ENCODE assay signal across 11 cellular contexts in the genomic region with DNA sequence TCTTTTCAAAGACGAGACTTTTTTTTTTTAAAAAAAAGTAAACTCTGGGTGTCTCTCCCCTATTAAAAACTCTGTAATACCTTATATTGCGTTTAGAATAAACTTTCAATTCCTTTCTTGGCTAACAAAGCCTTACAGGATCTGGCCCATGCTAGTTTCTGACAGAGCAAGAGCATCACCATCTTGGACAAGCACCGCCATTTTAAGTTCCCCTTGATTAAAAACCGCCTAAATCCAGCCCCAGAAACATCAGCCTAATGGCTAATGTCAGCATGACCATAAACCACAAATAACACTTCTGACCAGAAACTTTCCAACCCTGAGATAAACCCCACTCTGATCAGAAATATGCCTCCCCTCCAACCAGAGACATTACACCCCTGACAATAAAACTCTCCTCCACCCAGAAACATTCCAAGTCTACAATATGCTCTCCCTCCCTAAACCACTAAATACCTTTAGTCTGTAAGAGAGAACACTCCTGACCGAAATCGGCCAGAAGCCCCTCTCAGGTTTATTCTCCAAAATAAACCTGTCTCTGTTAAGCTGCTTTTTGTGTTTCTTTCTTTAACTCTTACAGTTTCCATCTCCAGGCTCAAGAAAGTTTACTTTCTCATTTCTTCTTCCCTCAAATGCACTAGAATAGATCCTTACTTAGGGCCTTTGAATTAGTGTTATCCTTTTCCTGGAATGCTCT. TPM values are rescaled to one million over a fixed set of nuclear protein-coding genes. Genes with fewer than 3 reads are reported as not detected.
DNase-seq lines count a peak whose midpoint lies in the region; ATAC-seq and TF ChIP-seq lines count a peak whose summit lies in the region.
"Had no signal": no experiment of that assay in that cellular context is flagged by ENCODE, and none has a peak within 500 bp of the region (broad histone marks: within the 10 kb centered on the region; RNA-seq: fewer than 3 reads in every experiment).

No MANE protein-coding gene starts in this region.

- peaks cover 45% of the 10 kb centered on the region for H3K4me1 Mint-ChIP-seq in stimulated activated naive CD8-positive, alpha-beta T cell treated with anti-CD3 and anti-CD28 coated beads, Interleukin-15, Interleukin-2, amounts not matched to agents 100 ng/mL and 50 ng/mL, for 24 hours (ENCODE audit: low read depth)
- H3K4me1 Mint-ChIP-seq in glutamatergic neuron (ENCODE audit: low read depth, unreplicated experiment) (peaks cover 11% of the 10 kb centered on the region), type B pancreatic cell (ENCODE audit: unreplicated experiment) (peaks cover 25% of the 10 kb centered on the region)

- H3K9me3 Mint-ChIP-seq in stimulated activated naive CD8-positive, alpha-beta T cell treated with anti-CD3 and anti-CD28 coated beads, Interleukin-15, Interleukin-2, amounts not matched to agents 100 ng/mL and 50 ng/mL, for 24 hours, result peaks cover 10% of the 10 kb centered on the region
- no peaks in the 10 kb centered on the region for H3K9me3 Mint-ChIP-seq in glutamatergic neuron (ENCODE audit: unreplicated experiment)
- H3K9me3 Mint-ChIP-seq in type B pancreatic cell, result peaks cover 13% of the 10 kb centered on the region

- no peaks in the 10 kb centered on the region for H3K36me3 ChIP-seq in aorta (ENCODE audit: control insufficient read depth in 1 of 2, insufficient read depth in 2 of 2, low read length in 1 of 2)
- H3K36me3 ChIP-seq: BLaER1 treated with 17β-estradiol and CSF1 and Interleukin-3, amounts not matched to agents 10 nM and 100 nM had no signal

- H3K27me3 Mint-ChIP-seq in stimulated activated naive CD8-positive, alpha-beta T cell treated with anti-CD3 and anti-CD28 coated beads, Interleukin-15, Interleukin-2, amounts not matched to agents 100 ng/mL and 50 ng/mL, for 24 hours, result no peaks in the 10 kb centered on the region
- H3K27me3 Mint-ChIP-seq in glutamatergic neuron (ENCODE audit: unreplicated experiment) (peaks cover 8% of the 10 kb centered on the region), type B pancreatic cell (no peaks in the 10 kb centered on the region)

- 91 to 93% methylated on average over 6 of the region's 6 CpGs for WGBS in aorta, 2 donors

- no peak overlapping the region for H3K4me3 ChIP-seq in aorta (ENCODE audit: low read length in 2 of 2)

- peak overlapping the region; percentile 98 for H3K27ac Mint-ChIP-seq in stimulated activated naive CD8-positive, alpha-beta T cell treated with anti-CD3 and anti-CD28 coated beads, Interleukin-15, Interleukin-2, amounts not matched to agents 100 ng/mL and 50 ng/mL, for 24 hours
- H3K27ac Mint-ChIP-seq in glutamatergic neuron (ENCODE audit: unreplicated experiment), result peak overlapping the region; percentile 90
- no peak overlapping the region for H3K27ac Mint-ChIP-seq in type B pancreatic cell

- H3K27me3 ChIP-seq in aorta (ENCODE audit: control insufficient read depth in 1 of 2, insufficient read depth in 2 of 2, low read length in 1 of 2) (no peaks in the 10 kb centered on the region), foreskin keratinocyte (no peaks in the 10 kb centered on the region)
- H3K27me3 ChIP-seq: BLaER1 treated with 17β-estradiol and CSF1 and Interleukin-3, amounts not matched to agents 10 nM and 100 nM had no signal

- H3K9me3 ChIP-seq in aorta (ENCODE audit: control insufficient read depth, low read length), result no peaks in the 10 kb centered on the region

- DNase-seq in stimulated activated naive CD8-positive, alpha-beta T cell treated with anti-CD3 and anti-CD28 coated beads, Interleukin-15, Interleukin-2, amounts not matched to agents 100 U/mL and 50 U/mL, for 24 hours, result no peak
- DNase-seq in glutamatergic neuron (no peak), type B pancreatic cell (ENCODE audit: extremely low spot score, unreplicated experiment) (no peak), NCI-H1092 treated with DMSO at 0.1 percent for 48 hours (lab: John Stamatoyannopoulos, UW) (no peak), aorta (no peak), foreskin keratinocyte (no peak)
- DNase-seq: NCI-H187 treated with DMSO at 0.1 percent for 48 hours; NK-92 treated with Interleukin-12 subunit alpha and Interleukin-12 subunit beta, amount 100 ng/mL, for 24 hours had no signal

- peaks cover 31% of the 10 kb centered on the region for H3K36me3 Mint-ChIP-seq in stimulated activated naive CD8-positive, alpha-beta T cell treated with anti-CD3 and anti-CD28 coated beads, Interleukin-15, Interleukin-2, amounts not matched to agents 100 ng/mL and 50 ng/mL, for 24 hours (ENCODE audit: low read depth)
- H3K36me3 Mint-ChIP-seq in glutamatergic neuron (ENCODE audit: unreplicated experiment), result no peaks in the 10 kb centered on the region
- peaks cover 17% of the 10 kb centered on the region for H3K36me3 Mint-ChIP-seq in type B pancreatic cell

- TF ChIP-seq CTCF in VCaP (conservative IDR thresholded peaks at IDR 0.05) (no peak), glutamatergic neuron (IDR thresholded peaks at IDR 0.05; ENCODE audit: partially characterized antibody, unreplicated experiment) (no peak), type B pancreatic cell (conservative IDR thresholded peaks at IDR 0.05) (no peak), foreskin keratinocyte (conservative IDR thresholded peaks at IDR 0.05) (no peak)

- H3K27ac ChIP-seq in VCaP (peak overlapping the region; percentile 82), aorta (ENCODE audit: low read depth in 1 of 2, low read length in 2 of 2) (no peak overlapping the region), foreskin keratinocyte (no peak overlapping the region)

- intact Hi-C loops in aorta (cut with DNase I), result no loop called here

- H3K4me3 Mint-ChIP-seq in stimulated activated naive CD8-positive, alpha-beta T cell treated with anti-CD3 and anti-CD28 coated beads, Interleukin-15, Interleukin-2, amounts not matched to agents 100 ng/mL and 50 ng/mL, for 24 hours, result peak overlapping the region; percentile 99
- H3K4me3 Mint-ChIP-seq in glutamatergic neuron (ENCODE audit: unreplicated experiment), result peak overlapping the region; percentile 96
- H3K4me3 Mint-ChIP-seq in type B pancreatic cell, result peak overlapping the region; percentile 99

- no peak for ATAC-seq in stimulated activated naive CD8-positive, alpha-beta T cell treated with anti-CD3 and anti-CD28 coated beads, Interleukin-15, Interleukin-2, amounts not matched to agents 100 U/mL and 50 U/mL, for 24 hours
- ATAC-seq in aorta (ENCODE audit: low FRiP score) (no peak), foreskin keratinocyte (no peak)

- peaks cover 3 to 4% of the 10 kb centered on the region in 2 donors for H3K4me1 ChIP-seq in aorta (ENCODE audit: control insufficient read depth in 1 of 2, insufficient read depth in 2 of 2, low read length in 2 of 2)
- peaks cover 3% of the 10 kb centered on the region for H3K4me1 ChIP-seq in foreskin keratinocyte

RNA-seq across cellular contexts. Expression of a gene that starts 1.6 kb away (rescaled TPM):
- 33.2 TPM for total RNA-seq in glutamatergic neuron (ENCODE audit: unreplicated experiment)
- total RNA-seq in type B pancreatic cell (ENCODE audit: low replicate concordance), result 19.5 and 30.3 TPM in 2 replicates
- 10 to 100 TPM; 34.4 to 42.0 TPM for total RNA-seq in aorta
- polyA plus RNA-seq in aorta, result 1 to 10 TPM; 4.8 to 9.7 TPM
- total RNA-seq in foreskin keratinocyte, result 21.9 and 22.5 TPM in 2 replicates
- polyA plus RNA-seq in foreskin keratinocyte, result 2.7 and 3.0 TPM in 2 replicates
